ENCODE assay signal across 9 cellular contexts in genomic region chr20:44747166-44748004, GRCh38. TPM values are rescaled to one million over a fixed set of nuclear protein-coding genes. Genes with fewer than 3 reads are reported as not detected.
A peak's percentile ranks its signal among the peaks of the same experiment; 100 is the strongest.
DNase-seq lines count a peak whose midpoint lies in the region; ATAC-seq and TF ChIP-seq lines count a peak whose summit lies in the region.
"Had no signal": no experiment of that assay in that cellular context is flagged by ENCODE, and none has a peak within 500 bp of the region (broad histone marks: within the 10 kb centered on the region; RNA-seq: fewer than 3 reads in every experiment).

No MANE protein-coding gene starts in this region.

- peak; percentile 73 for ATAC-seq in WTC11
- ATAC-seq in HG03159 (IDR thresholded peaks at IDR 0.05; ENCODE audit: unreplicated experiment): no peak

- no peak overlapping the region for H2AFZ ChIP-seq in GM23248

- peaks cover 47% of the 10 kb centered on the region for H3K27me3 Mint-ChIP-seq in WTC11 (ENCODE audit: low read depth)

- no peak overlapping the region for H3K27ac Mint-ChIP-seq in WTC11

- POLR2A ChIA-PET in WTC11 (lab: Charles Lee): interaction anchor here (0.5 kb wide), 1 partner anchor 62 kb away, joined by 3 read pairs; no protein-coding TSS in a partner anchor

- H3K4me3 ChIP-seq in GM23248: peak overlapping the region; percentile 76; the same call in 1 of the 2 replicates
- no peak overlapping the region for H3K4me3 ChIP-seq in kidney epithelial cell (ENCODE audit: low read depth, low read length)

- H3K9me3 ChIP-seq in GM23248 (ENCODE audit: low read depth): no peaks in the 10 kb centered on the region

- H3K27me3 ChIP-seq in GM23248 (replicated peaks; ENCODE audit: insufficient read depth): peaks cover under 1% of the 10 kb centered on the region
- peaks cover 32% of the 10 kb centered on the region for H3K27me3 ChIP-seq in kidney epithelial cell (ENCODE audit: control insufficient read depth, insufficient read depth, low read length)

- H3K36me3 Mint-ChIP-seq in WTC11: no peaks in the 10 kb centered on the region

- H3K9me2 ChIP-seq in GM23248 (ENCODE audit: insufficient read depth): no peaks in the 10 kb centered on the region

- in situ Hi-C loops in ACHN (cut with HindIII; ENCODE audit: low pct_ligation_motif_present, low pct_unique_long_range_greater_than_20kb, low sequenced_read_pairs): no loop called here
- in situ Hi-C loops in GM23248 (cut with MboI): loop anchor here (10.0 kb wide), 1 partner anchor 117 kb away; no protein-coding TSS in a partner anchor

- WGBS in GM23248 (ENCODE audit: low coverage in 1 of 2, low lambda C conversion rate in 2 of 2, missing lambda C conversion rate in 2 of 2), 2 experiments: 4 to 12% methylated on average over 5 of the region's 5 CpGs

- H3K79me2 ChIP-seq in GM23248 (ENCODE audit: insufficient read depth): no peaks in the 10 kb centered on the region

- CTCF ChIA-PET in WTC11 (lab: Charles Lee): interaction anchor here (0.5 to 3.9 kb wide), 51 partner anchors 8 to 1738 kb away, joined by 3 to 56 read pairs (median 5); partner anchors contain the start of genes PABPC1L, TOMM34 and YWHAB

- H3F3A ChIP-seq in GM23248 (ENCODE audit: insufficient read depth): no peaks in the 10 kb centered on the region

- no peak overlapping the region for H3K27ac ChIP-seq in GM23248

- TF ChIP-seq CTCF in WTC11 (IDR thresholded peaks at IDR 0.05): peak; percentile 76
- TF ChIP-seq CTCF in kidney epithelial cell (IDR thresholded peaks at IDR 0.05; ENCODE audit: insufficient read depth, low read length, poor library complexity, severe bottlenecking): peak; percentile 80

- H3K9me3 Mint-ChIP-seq in WTC11: no peaks in the 10 kb centered on the region

- H4K20me1 ChIP-seq in GM23248 (ENCODE audit: insufficient read depth): no peaks in the 10 kb centered on the region

- no peaks in the 10 kb centered on the region for H3K4me1 ChIP-seq in GM23248 (ENCODE audit: insufficient read depth)

- peak overlapping the region; percentile 75 for H3K4me3 Mint-ChIP-seq in WTC11

- H3K9ac ChIP-seq in GM23248: 0 out of 2 replicates have a peak overlapping the region, but pooled peaks have one; percentile 19

- peaks cover 15% of the 10 kb centered on the region for H3K4me1 Mint-ChIP-seq in WTC11

- DNase-seq in ACHN (peak; percentile 88), GM23248 (peak; percentile 82), NCI-H2196 treated with DMSO at 0.1 percent for 48 hours (lab: John Stamatoyannopoulos, UW; ENCODE audit: unreplicated experiment) (peak; percentile 97), WTC11 (ENCODE audit: low spot score) (peak; percentile 95), kidney epithelial cell (ENCODE audit: low read depth) (peak; percentile 66)
- peak; percentile 25 for DNase-seq in central memory CD4-positive, alpha-beta T cell
- peak; percentile 68 for DNase-seq in stimulated activated CD4-positive, alpha-beta T cell treated with anti-CD3 and anti-CD28 coated beads, Interleukin-4, amount 100 ng/mL, for 1 hour

- H3K36me3 ChIP-seq in GM23248 (ENCODE audit: low read depth) (no peaks in the 10 kb centered on the region), kidney epithelial cell (ENCODE audit: control insufficient read depth, insufficient read depth, low read length) (no peaks in the 10 kb centered on the region)

- H3K4me2 ChIP-seq in GM23248 (ENCODE audit: unreplicated experiment): peak overlapping the region; percentile 35

TF ChIP-seq in WTC11, 78 proteins besides CTCF, POLR2A, EP300 and RAD21:
- TF ChIP-seq HMGXB4 (CRISPR knock-in tag; IDR thresholded peaks at IDR 0.05) (0 out of 2 replicates have a peak, but pooled peaks have one; percentile 36), MAX (CRISPR knock-in tag; IDR thresholded peaks at IDR 0.05) (peak; percentile 73; the same call in 1 of the 2 replicates), NFE2L1 (CRISPR knock-in tag; IDR thresholded peaks at IDR 0.05) (no peak), GABPB1 (CRISPR knock-in tag; IDR thresholded peaks at IDR 0.05) (peak; percentile 92)

RNA-seq across cellular contexts. Expression of gene KCNK15, which starts 1.7 kb away (rescaled TPM):
- total RNA-seq in GM23248 (2014; rRNA removed; shearing (Covaris generic)): 9.9 and 11.1 TPM in 2 replicates
- polyA plus RNA-seq in GM23248 (2016; fragmentation: Nextera tagmentation; extraction: Ambion mirVana): 5.2 and 5.7 TPM in 2 replicates
- total RNA-seq in WTC11 (2021) (0.24 to 0.37 TPM (median 0.32 TPM) in 3 replicates), kidney epithelial cell (2.5 and 2.8 TPM in 2 replicates)
- total RNA-seq: pulmonary artery endothelial cell had no signal

RNA-seq across cellular contexts. Expression of gene CCN5, which starts 32.2 kb away (rescaled TPM):
- total RNA-seq in GM23248 (2014; rRNA removed; shearing (Covaris generic)): 24.5 and 47.3 TPM in 2 replicates
- 20.8 and 23.6 TPM in 2 replicates for polyA plus RNA-seq in GM23248 (2016; fragmentation: Nextera tagmentation; extraction: Ambion mirVana)
- total RNA-seq in WTC11 (2021): 0.16 to 0.37 TPM (median 0.23 TPM) in 3 replicates
- total RNA-seq in kidney epithelial cell: not detected in 2 replicates
- total RNA-seq: pulmonary artery endothelial cell had no signal

Comparison
In these comparisons a context has a peak if more than half of its experiments do, and no peak if none do; other contexts are left out.
1. DNase-seq: peak in every context shown above with its lines; median percentile 97 in NCI-H2196 treated with DMSO at 0.1 percent for 48 hours; 95 in WTC11; 88 in ACHN; 82 in GM23248; 68 in stimulated activated CD4-positive, alpha-beta T cell treated with anti-CD3 and anti-CD28 coated beads, Interleukin-4, amount 100 ng/mL, for 1 hour; 66 in kidney epithelial cell; 25 in central memory CD4-positive, alpha-beta T cell.
2. RNA of gene CCN5, which starts 32.2 kb away (total RNA-seq): 24.5 to 47.3 TPM in GM23248; 0.16 to 0.37 TPM in WTC11 and not detected in kidney epithelial cell; every median in the first group is over 10 times any median in the second.